Comparison of ENCODE assay signal across 8 cellular contexts in the genomic region with DNA sequence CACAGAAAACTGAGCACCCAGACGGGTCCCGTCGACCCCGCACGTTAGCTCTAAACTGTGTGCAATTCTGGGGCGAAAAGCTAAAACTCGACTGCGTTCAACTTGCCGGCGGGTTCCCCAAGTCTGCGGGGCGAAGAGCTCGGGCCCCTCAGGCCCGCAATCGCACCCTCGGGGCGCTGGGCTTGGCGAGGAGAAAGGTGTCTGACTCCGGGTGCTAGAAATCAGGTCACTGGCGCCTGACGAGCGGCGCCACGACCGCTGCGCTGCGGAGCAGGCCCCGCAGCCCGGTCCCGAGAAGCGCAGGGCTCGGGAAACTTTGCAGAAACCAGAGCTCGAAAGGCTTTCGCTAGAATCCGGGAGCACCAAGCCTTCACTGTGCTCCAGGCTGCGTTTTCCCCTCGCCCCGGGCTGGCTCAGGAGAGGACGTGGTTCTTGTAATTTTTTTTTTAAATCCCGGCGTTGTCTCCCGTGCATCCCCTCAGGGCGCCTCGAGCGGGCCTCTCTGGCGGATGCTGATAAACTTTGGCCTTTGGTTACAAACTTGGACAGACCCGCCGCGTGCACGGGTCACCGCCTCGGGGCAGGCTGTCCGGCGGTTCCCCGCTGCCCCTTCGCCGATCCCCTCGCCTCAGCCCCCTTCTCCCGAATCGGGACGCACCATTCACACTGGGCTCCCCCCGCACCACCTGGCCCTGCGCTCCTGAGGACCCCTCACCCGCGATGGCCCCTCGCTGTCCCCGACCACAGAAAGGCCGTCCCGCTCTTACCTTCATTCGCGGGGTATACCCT. TPM values are rescaled to one million over a fixed set of nuclear protein-coding genes. Genes with fewer than 3 reads are reported as not detected.
DNase-seq lines count a peak whose midpoint lies in the region; ATAC-seq, FAIRE-seq and TF ChIP-seq lines count a peak whose summit lies in the region.

No MANE protein-coding gene starts in this region.

- H3K4me1 ChIP-seq in A549, result 0 out of 3 replicates have a peak, but pooled peaks cover 4% of the 10 kb centered on the region
- H3K4me1 ChIP-seq in kidney (ENCODE audit: control insufficient read depth in 1 of 2, insufficient read depth in 1 of 2, low read depth in 1 of 2, low read length in 2 of 2), result peaks cover 4 to 13% of the 10 kb centered on the region in 2 donors

- intact Hi-C loops in kidney (cut with DNase I), result loop anchor here (10.0 kb wide), 2 partner anchors 887 to 1837 kb away; no protein-coding TSS in a partner anchor

- no peak for TF ChIP-seq EP300 in A549 (IDR thresholded peaks at IDR 0.05)

- DNase-seq in A549 (ENCODE audit: low read depth in 1 of 2, low spot score in 1 of 2) (peak in 1 of 2 experiments; percentile 12), caudate nucleus (lab: John Stamatoyannopoulos, UW) (peak in 11 of 61 donors; percentile 17 to 70 (median 35)), kidney (peak; percentile 84), superior temporal gyrus (ENCODE audit: extremely low spot score) (no peak)
- DNase-seq in stimulated activated CD4-positive, alpha-beta T cell treated with anti-CD3 and anti-CD28 coated beads, Interleukin-2, amount 100 ng/mL, for 24 hours, result peak; percentile 33 to 35

- H3K4me3 ChIP-seq in A549 (peak overlapping the region; percentile 48), kidney (ENCODE audit: low read length in 2 of 2) (peak overlapping the region; percentile 80)

- CTCF ChIA-PET in A549 (lab: Yijun Ruan, JAX), result interaction anchor here (0.9 kb wide), 1 partner anchor 1389 kb away, joined by 3 read pairs; no protein-coding TSS in a partner anchor

- WGBS in A549 (ENCODE audit: missing lambda C conversion rate), result 4% methylated on average over 37 of the region's 71 CpGs

- no peaks in the 10 kb centered on the region for H3K9me3 Mint-ChIP-seq in T-helper 1 cell treated with Interleukin-12 subunit alpha and Interleukin-12 subunit beta and Interleukin-4 antibody, amounts not matched to agents 30 μg/mL and 1 μg/mL, for 36 hours

- POLR2A ChIA-PET in A549 (lab: Yijun Ruan, JAX), result no interaction called here

- H3K36me3 Mint-ChIP-seq in T-helper 1 cell treated with Interleukin-12 subunit alpha and Interleukin-12 subunit beta and Interleukin-4 antibody, amounts not matched to agents 30 μg/mL and 1 μg/mL, for 36 hours (ENCODE audit: low read depth), result peaks cover 11% of the 10 kb centered on the region

- peak overlapping the region; percentile 80 for H3K27ac Mint-ChIP-seq in T-helper 1 cell treated with Interleukin-12 subunit alpha and Interleukin-12 subunit beta and Interleukin-4 antibody, amounts not matched to agents 30 μg/mL and 1 μg/mL, for 36 hours

- no peaks in the 10 kb centered on the region for H3K36me3 ChIP-seq in kidney (ENCODE audit: control insufficient read depth in 1 of 2, insufficient read depth in 2 of 2, low read length in 2 of 2)

- H3K27me3 Mint-ChIP-seq in T-helper 1 cell treated with Interleukin-12 subunit alpha and Interleukin-12 subunit beta and Interleukin-4 antibody, amounts not matched to agents 30 μg/mL and 1 μg/mL, for 36 hours (ENCODE audit: low read depth), result peaks cover 69% of the 10 kb centered on the region

- H3K4me1 Mint-ChIP-seq in T-helper 1 cell treated with Interleukin-12 subunit alpha and Interleukin-12 subunit beta and Interleukin-4 antibody, amounts not matched to agents 30 μg/mL and 1 μg/mL, for 36 hours (ENCODE audit: low read depth), result peaks cover 26% of the 10 kb centered on the region

- TF ChIP-seq RAD21 in A549 (conservative IDR thresholded peaks at IDR 0.05 in 1 of 2, IDR thresholded peaks at IDR 0.05 in 1 of 2), result no peak

- H3K27ac ChIP-seq in A549 (peak overlapping the region in 1 of 2 experiments; percentile 36; a peak in 2 of 6 replicates), caudate nucleus (ENCODE audit: low read depth, low read length) (peak overlapping the region; percentile 76), kidney (ENCODE audit: low read depth in 2 of 2, low read length in 2 of 2) (peak overlapping the region in 1 of 2 donors; percentile 76)

- TF ChIP-seq CTCF in A549 (IDR thresholded peaks at IDR 0.05) (no peak), kidney (IDR thresholded peaks at IDR 0.05; ENCODE audit: borderline replicate concordance, extremely low read depth, insufficient read depth) (no peak)

- peak; percentile 0 to 5; a peak in 3 of 6 replicates for ATAC-seq in A549
- ATAC-seq in GM18868 (IDR thresholded peaks at IDR 0.05; ENCODE audit: unreplicated experiment), result peak; percentile 3
- ATAC-seq in HG03095 (IDR thresholded peaks at IDR 0.05; ENCODE audit: unreplicated experiment), result peak; percentile 13

- peak overlapping the region; percentile 93 for H3K4me3 Mint-ChIP-seq in T-helper 1 cell treated with Interleukin-12 subunit alpha and Interleukin-12 subunit beta and Interleukin-4 antibody, amounts not matched to agents 30 μg/mL and 1 μg/mL, for 36 hours

- no peak for TF ChIP-seq POLR2A in A549 (IDR thresholded peaks at IDR 0.05; ENCODE audit: low read length)

- H3K9ac ChIP-seq in kidney (ENCODE audit: low read length in 2 of 2), result peak overlapping the region; percentile 5 to 71

- FAIRE-seq in A549 (lab: Jason Lieb, UNC), result no peak
- no peak for FAIRE-seq in kidney (lab: Jason Lieb, UNC)

- H3K4me2 ChIP-seq in A549, result peak overlapping the region; percentile 97

- H3K9me3 ChIP-seq in A549 (no peaks in the 10 kb centered on the region), kidney (ENCODE audit: control insufficient read depth in 1 of 2, low read length in 2 of 2) (no peaks in the 10 kb centered on the region)

TF ChIP-seq in A549, 52 proteins besides CTCF, POLR2A, EP300 and RAD21:
- TF ChIP-seq TP53 (CRISPR knock-in tag; IDR thresholded peaks at IDR 0.05) (no peak), BHLHE40 (IDR thresholded peaks at IDR 0.05; ENCODE audit: low read depth, low read length) (no peak), ESRRA (IDR thresholded peaks at IDR 0.05; ENCODE audit: borderline replicate concordance, low read length) (no peak), MAFK (IDR thresholded peaks at IDR 0.05; ENCODE audit: partially characterized antibody) (no peak), HOXB5 (CRISPR knock-in tag; IDR thresholded peaks at IDR 0.05) (no peak), RNF2 (IDR thresholded peaks at IDR 0.05; ENCODE audit: borderline replicate concordance, low read depth) (peak; percentile 90; the same call in 1 of the 2 replicates)
- TF ChIP-seq, protein P1, sequence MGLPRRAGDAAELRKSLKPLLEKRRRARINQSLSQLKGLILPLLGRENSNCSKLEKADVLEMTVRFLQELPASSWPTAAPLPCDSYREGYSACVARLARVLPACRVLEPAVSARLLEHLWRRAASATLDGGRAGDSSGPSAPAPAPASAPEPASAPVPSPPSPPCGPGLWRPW (IDR thresholded peaks at IDR 0.05), result no peak
- TF ChIP-seq, protein P2, sequence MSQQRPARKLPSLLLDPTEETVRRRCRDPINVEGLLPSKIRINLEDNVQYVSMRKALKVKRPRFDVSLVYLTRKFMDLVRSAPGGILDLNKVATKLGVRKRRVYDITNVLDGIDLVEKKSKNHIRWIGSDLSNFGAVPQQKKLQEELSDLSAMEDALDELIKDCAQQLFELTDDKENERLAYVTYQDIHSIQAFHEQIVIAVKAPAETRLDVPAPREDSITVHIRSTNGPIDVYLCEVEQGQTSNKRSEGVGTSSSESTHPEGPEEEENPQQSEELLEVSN (IDR thresholded peaks at IDR 0.05; ENCODE audit: borderline replicate concordance, low read depth), result 0 out of 2 replicates have a peak, but pooled peaks have one; percentile 12

RNA-seq across cellular contexts. Expression of a gene that starts 0.5 kb away (rescaled TPM):
- polyA plus RNA-seq in A549 (2011; rRNA removed), result 1.1 and 1.7 TPM in 2 replicates
- 0.21 and 0.26 TPM in 2 replicates for polyA plus RNA-seq in A549 (2012; cell fraction: cytosol; rRNA removed)
- polyA plus RNA-seq in A549 (2012; cell fraction: nucleus; rRNA removed), result 0.52 and 1.5 TPM in 2 replicates
- polyA plus RNA-seq in A549 (2017; fragmentation: RNase III; extraction: RNeasy Plus Mini Kit Qiagen cat#74134 plus additional on column Dnase treatment), result 0.31 to 0.57 TPM (median 0.54 TPM) in 3 replicates
- polyA minus RNA-seq in A549 (2011; rRNA and poly(A)+ RNA removed), result 3.0 and 5.6 TPM in 2 replicates
- 38.0 TPM for total RNA-seq in kidney
- polyA plus RNA-seq in kidney (ENCODE audit: insufficient read depth, low read depth, low replicate concordance), result 4.8 TPM
